Comparison of ENCODE assay signal across 28 cellular contexts in the genomic region with DNA sequence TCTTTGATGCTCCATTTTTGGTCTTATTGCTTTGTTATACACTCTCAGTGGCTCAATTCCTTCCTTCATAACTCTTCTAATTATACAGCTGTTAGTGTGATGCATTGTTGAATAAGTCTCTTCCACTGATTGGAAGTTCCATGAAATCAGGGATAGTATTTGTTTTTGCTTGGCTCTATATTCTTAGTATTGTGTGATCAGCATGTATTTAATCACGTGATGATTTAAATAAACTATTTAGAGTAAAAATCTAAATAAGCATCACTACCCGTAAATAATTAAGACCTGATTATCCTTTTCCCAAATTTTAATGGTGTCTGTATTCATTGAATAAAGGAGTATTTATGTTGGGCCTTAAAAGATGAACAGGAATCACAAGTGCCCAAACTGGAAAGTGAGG.
"Had no signal": no experiment of that assay in that cellular context is flagged by ENCODE, and none has a peak within 500 bp of the region (broad histone marks: within the 10 kb centered on the region; RNA-seq: fewer than 3 reads in every experiment).

No MANE protein-coding gene starts in this region.

- H3K4me3 ChIP-seq: colonic mucosa, coronary artery, dorsolateral prefrontal cortex, esophagus muscularis mucosa, esophagus squamous epithelium, gastrocnemius medialis, gastroesophageal sphincter, heart left ventricle, heart right ventricle had no signal

- H3K9me3 ChIP-seq: colonic mucosa, esophagus muscularis mucosa, esophagus squamous epithelium, gastrocnemius medialis, gastroesophageal sphincter, heart left ventricle had no signal

- H3K27ac ChIP-seq: colonic mucosa, coronary artery, dorsolateral prefrontal cortex, epithelial cell of prostate, esophagus muscularis mucosa, esophagus squamous epithelium, foreskin keratinocyte, gastrocnemius medialis, gastroesophageal sphincter, heart left ventricle, heart right ventricle had no signal

- H3K27me3 ChIP-seq: colonic mucosa, dorsolateral prefrontal cortex, esophagus muscularis mucosa, esophagus squamous epithelium, gastrocnemius medialis, gastroesophageal sphincter, heart left ventricle, heart right ventricle had no signal

- DNase-seq: colonic mucosa; cortex of kidney; dermis blood vessel endothelial cell; dorsolateral prefrontal cortex; effector CD4-positive, alpha-beta T cell; effector CD8-positive, alpha-beta T cell; effector memory CD4-positive, alpha-beta T cell; effector memory CD8-positive, alpha-beta T cell; endodermal cell; erythroblast; esophagus squamous epithelium; foreskin fibroblast; foreskin keratinocyte; foreskin melanocyte; gastrocnemius medialis; glutamatergic neuron; head of caudate nucleus; heart left ventricle; heart right ventricle had no signal

- FAIRE-seq: colon, endometrium, endothelial cell of umbilical vein, frontal cortex had no signal

- H3K4me1 ChIP-seq: colonic mucosa, esophagus muscularis mucosa, esophagus squamous epithelium, foreskin keratinocyte, gastrocnemius medialis, gastroesophageal sphincter, heart left ventricle, heart right ventricle had no signal

- H3K36me3 ChIP-seq: colonic mucosa, esophagus muscularis mucosa, esophagus squamous epithelium, gastrocnemius medialis, gastroesophageal sphincter, heart left ventricle, heart right ventricle had no signal

- ATAC-seq: effector memory CD8-positive, alpha-beta T cell; esophagus mucosa; foreskin keratinocyte; gastrocnemius medialis; gastroesophageal sphincter; heart left ventricle; heart right ventricle had no signal
